Comparison of ENCODE assay signal across 1 cellular context in genomic region chr19:703651-704446, GRCh38.
TF ChIP-seq lines count a peak whose summit lies in the region.

No MANE protein-coding gene starts in this region.

TF ChIP-seq in HepG2, 621 proteins besides CTCF, POLR2A, EP300 and RAD21 (continued from another document):
- TF ChIP-seq CC2D1A (CRISPR knock-in tag; IDR thresholded peaks at IDR 0.05) (no peak), KLF11 (CRISPR knock-in tag; IDR thresholded peaks at IDR 0.05) (no peak), SALL1 (CRISPR knock-in tag; IDR thresholded peaks at IDR 0.05) (peak; percentile 60; the same call in 1 of the 2 replicates), MYPOP (CRISPR knock-in tag; IDR thresholded peaks at IDR 0.05) (no peak), MAFG (CRISPR knock-in tag; IDR thresholded peaks at IDR 0.05) (no peak), PITX1 (CRISPR knock-in tag; IDR thresholded peaks at IDR 0.05) (0 out of 2 replicates have a peak, but pooled peaks have one; percentile 25), FOXJ3 (CRISPR knock-in tag; IDR thresholded peaks at IDR 0.05; ENCODE audit: borderline replicate concordance) (no peak), POGZ (CRISPR knock-in tag; IDR thresholded peaks at IDR 0.05) (peak; percentile 21; the same call in 1 of the 2 replicates), ZKSCAN5 (CRISPR knock-in tag; IDR thresholded peaks at IDR 0.05) (no peak; the same call in 1 of the 2 replicates), MBNL3 (CRISPR knock-in tag; conservative IDR thresholded peaks at IDR 0.05) (no peak), JUNB (CRISPR knock-in tag; IDR thresholded peaks at IDR 0.05; ENCODE audit: borderline replicate concordance) (no peak), REL (CRISPR knock-in tag; conservative IDR thresholded peaks at IDR 0.05) (no peak), ZNF547 (CRISPR knock-in tag; IDR thresholded peaks at IDR 0.05) (no peak), CENPX (CRISPR knock-in tag; IDR thresholded peaks at IDR 0.05) (no peak), PRDM10 (CRISPR knock-in tag; IDR thresholded peaks at IDR 0.05; ENCODE audit: low read depth) (peak; percentile 58; the same call in 1 of the 2 replicates), ZNF619 (CRISPR knock-in tag; IDR thresholded peaks at IDR 0.05) (no peak), NFYC (CRISPR knock-in tag; IDR thresholded peaks at IDR 0.05) (no peak), DMTF1 (CRISPR knock-in tag; IDR thresholded peaks at IDR 0.05) (no peak)
TF ChIP-seq in HepG2: peak in this region for 141.
